Comparison of ENCODE assay signal across 7 cellular contexts in the genomic region with DNA sequence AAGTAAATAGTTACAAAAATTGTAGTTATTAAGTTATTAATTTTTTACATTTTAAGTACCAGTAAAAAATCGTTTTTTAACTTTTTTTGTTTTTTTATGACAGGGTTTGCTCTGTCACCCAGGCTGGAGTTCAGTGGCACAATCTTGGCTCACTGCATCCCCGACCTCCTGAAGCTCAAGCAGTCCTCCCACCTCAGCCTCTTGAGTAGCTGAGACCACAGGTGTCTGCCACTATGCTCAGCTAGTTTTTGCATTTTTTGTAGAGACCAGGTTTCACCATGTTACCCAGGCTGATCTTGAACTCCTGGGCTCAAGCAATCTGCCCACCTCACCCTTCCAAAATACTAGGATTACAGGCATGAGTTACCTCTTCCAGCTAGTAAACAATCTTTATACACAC.
"Had no signal": no experiment of that assay in that cellular context is flagged by ENCODE, and none has a peak within 500 bp of the region (broad histone marks: within the 10 kb centered on the region; RNA-seq: fewer than 3 reads in every experiment).

No MANE protein-coding gene starts in this region.

- ATAC-seq: GM12878 had no signal

- DNase-seq: GDM1, GF-D8 had no signal

- H3K4me3 ChIP-seq: GM12878 had no signal

- FAIRE-seq: GM12878, GM12891, GM12892, GM18507, GM19239 had no signal
